ENCODE assay signal across 36 cellular contexts in genomic region chr18:45877403-45877802, GRCh38. TPM values are rescaled to one million over a fixed set of nuclear protein-coding genes. Genes with fewer than 3 reads are reported as not detected.
"Had no signal": no experiment of that assay in that cellular context is flagged by ENCODE, and none has a peak within 500 bp of the region (broad histone marks: within the 10 kb centered on the region; RNA-seq: fewer than 3 reads in every experiment).

No MANE protein-coding gene starts in this region.

- H3K9me3 ChIP-seq: adrenal gland, body of pancreas, breast epithelium had no signal

- H3K4me3 ChIP-seq: adrenal gland, body of pancreas, breast epithelium had no signal

- ATAC-seq: activated CD8-positive, alpha-beta T cell treated with anti-CD3 and anti-CD28 coated beads for 36 hours; activated naive CD4-positive, alpha-beta T cell treated with anti-CD3 and anti-CD28 coated beads, Interleukin-2, amount 50 U/mL, for 72 hours; activated T-cell treated with anti-CD3 and anti-CD28 coated beads, Interleukin-2, amount 50 U/mL, for 4 hours; activated T-cell treated with anti-CD3 and anti-CD28 coated beads, Interleukin-2, amount 50 U/mL, for 72 hours; activated T-helper 17 cell treated with anti-CD3 and anti-CD28 coated beads, Interleukin-2, amount 50 U/mL, for 72 hours; body of pancreas; T-helper 17 cell had no signal

- H3K27ac Mint-ChIP-seq: activated B cell treated with CpG ODN at 0.5 μM for 24 hours; activated CD4-positive, alpha-beta memory T cell treated with anti-CD3 and anti-CD28 coated beads for 36 hours; activated CD4-positive, alpha-beta T cell treated with anti-CD3 and anti-CD28 coated beads, Interleukin-2, amount 10 ng/mL, durations not matched to agents 24 days and 14 days; activated CD8-positive, alpha-beta T cell treated with anti-CD3 and anti-CD28 coated beads for 36 hours; activated naive CD4-positive, alpha-beta T cell treated with anti-CD3 and anti-CD28 coated beads for 36 hours; activated naive CD4-positive, alpha-beta T cell treated with anti-CD3 and anti-CD28 coated beads, Interleukin-2, amount 50 U/mL, for 72 hours; activated naive CD8-positive, alpha-beta T cell treated with anti-CD3 and anti-CD28 coated beads for 36 hours; activated T-cell treated with anti-CD3 and anti-CD28 coated beads, Interleukin-2, amount 50 U/mL, for 72 hours; activated T-helper 1 cell treated with anti-CD3 and anti-CD28 coated beads, Interleukin-12 subunit alpha, Interleukin-12 subunit beta, Interleukin-2, Interleukin-4 antibody, amounts not matched to agents 30 ng/mL and 10 ng/mL and 1 ng/mL, durations not matched to agents 14 hours and 24 hours and 36 hours; activated T-helper 17 cell treated with anti-CD3 and anti-CD28 coated beads, Interleukin-2, amount 50 U/mL, for 72 hours had no signal

- H3K27ac ChIP-seq: adrenal gland, body of pancreas, brain microvascular endothelial cell, breast epithelium, VCaP had no signal

- H3K4me3 Mint-ChIP-seq: activated B cell treated with CpG ODN at 0.5 μM for 24 hours; activated CD4-positive, alpha-beta memory T cell treated with anti-CD3 and anti-CD28 coated beads for 36 hours; activated CD4-positive, alpha-beta T cell treated with anti-CD3 and anti-CD28 coated beads, Interleukin-2, amount 10 ng/mL, durations not matched to agents 24 days and 14 days; activated CD8-positive, alpha-beta T cell treated with anti-CD3 and anti-CD28 coated beads for 36 hours; activated naive CD4-positive, alpha-beta T cell treated with anti-CD3 and anti-CD28 coated beads for 36 hours; activated naive CD8-positive, alpha-beta T cell treated with anti-CD3 and anti-CD28 coated beads for 36 hours; activated T-cell treated with anti-CD3 and anti-CD28 coated beads, Interleukin-2, amount 50 U/mL, for 4 hours; activated T-cell treated with anti-CD3 and anti-CD28 coated beads, Interleukin-2, amount 50 U/mL, for 72 hours; activated T-helper 1 cell treated with anti-CD3 and anti-CD28 coated beads, Interleukin-12 subunit alpha, Interleukin-12 subunit beta, Interleukin-2, Interleukin-4 antibody, amounts not matched to agents 30 ng/mL and 10 ng/mL and 1 ng/mL, durations not matched to agents 14 hours and 24 hours and 36 hours; activated T-helper 17 cell treated with anti-CD3 and anti-CD28 coated beads, Interleukin-2, amount 50 U/mL, for 72 hours; T-helper 17 cell had no signal

- H3K27me3 ChIP-seq: adrenal gland, body of pancreas, brain microvascular endothelial cell, breast epithelium had no signal

- H3K27me3 Mint-ChIP-seq: activated B cell treated with CpG ODN at 0.5 μM for 24 hours; activated CD4-positive, alpha-beta memory T cell treated with anti-CD3 and anti-CD28 coated beads for 36 hours; activated CD4-positive, alpha-beta T cell treated with anti-CD3 and anti-CD28 coated beads, Interleukin-2, amount 10 ng/mL, durations not matched to agents 24 days and 14 days; activated CD8-positive, alpha-beta T cell treated with anti-CD3 and anti-CD28 coated beads for 36 hours; activated naive CD8-positive, alpha-beta T cell treated with anti-CD3 and anti-CD28 coated beads for 36 hours; activated T-helper 17 cell treated with anti-CD3 and anti-CD28 coated beads, Interleukin-2, amount 50 U/mL, for 72 hours; T-helper 17 cell had no signal

- DNase-seq: activated B cell treated with CpG ODN at 0.5 μM for 24 hours; activated CD4-positive, alpha-beta memory T cell treated with anti-CD3 and anti-CD28 coated beads for 36 hours; activated CD4-positive, alpha-beta T cell treated with anti-CD3 and anti-CD28 coated beads for 4 hours; activated CD4-positive, alpha-beta T cell treated with anti-CD3 and anti-CD28 coated beads, Interleukin-2, amount 10 ng/mL, durations not matched to agents 24 days and 14 days; activated CD4-positive, alpha-beta T cell treated with anti-CD3 and anti-CD28 coated beads, Interleukin-2, amount 50 U/mL, for 1 hour; activated CD4-positive, alpha-beta T cell treated with anti-CD3 and anti-CD28 coated beads, Interleukin-2, amount 50 U/mL, for 4 hours; activated CD4-positive, CD25-positive, alpha-beta regulatory T cell treated with anti-CD3 and anti-CD28 coated beads, Interleukin-2, amount 50 U/mL, for 72 hours; activated CD8-positive, alpha-beta memory T cell treated with anti-CD3 and anti-CD28 coated beads, Interleukin-2, amount 50 U/mL, for 4 hours; activated CD8-positive, alpha-beta T cell treated with anti-CD3 and anti-CD28 coated beads for 36 hours; activated effector memory CD4-positive, alpha-beta T cell treated with anti-CD3 and anti-CD28 coated beads, Interleukin-2, amount 50 U/mL, for 16 hours; activated gamma-delta T cell treated with Interleukin-2 at 50 U/mL for 16 hours; activated naive CD4-positive, alpha-beta T cell; activated naive CD4-positive, alpha-beta T cell treated with anti-CD3 and anti-CD28 coated beads for 36 hours; activated naive CD4-positive, alpha-beta T cell treated with anti-CD3 and anti-CD28 coated beads, Interleukin-2, amount 50 U/mL, for 16 hours; activated naive CD8-positive, alpha-beta T cell treated with anti-CD3 and anti-CD28 coated beads for 36 hours; activated T-cell treated with anti-CD3 and anti-CD28 coated beads for 4 hours; activated T-cell treated with anti-CD3 and anti-CD28 coated beads, Interleukin-2, amount 50 U/mL, for 1 hour; activated T-cell treated with anti-CD3 and anti-CD28 coated beads, Interleukin-2, amount 50 U/mL, for 4 hours; activated T-cell treated with anti-CD3 and anti-CD28 coated beads, Interleukin-2, amount 50 U/mL, for 72 hours; adrenal gland; amniotic stem cell; aorta; body of pancreas; brain microvascular endothelial cell; central memory CD4-positive, alpha-beta T cell; T-helper 17 cell; T1000 had no signal

- H3K4me1 ChIP-seq: breast epithelium had no signal

- H3K9me3 Mint-ChIP-seq: activated T-helper 17 cell treated with anti-CD3 and anti-CD28 coated beads, Interleukin-2, amount 50 U/mL, for 72 hours had no signal

RNA-seq across cellular contexts. Expression of gene SIGLEC15, which starts 51.9 kb away (rescaled TPM):
- total RNA-seq: activated B cell treated with CpG ODN at 0.5 μM for 24 hours; activated CD4-positive, alpha-beta memory T cell treated with anti-CD3 and anti-CD28 coated beads for 36 hours; activated CD4-positive, alpha-beta T cell treated with anti-CD3 and anti-CD28 coated beads, Interleukin-2, amount 10 ng/mL, durations not matched to agents 24 days and 14 days; activated CD8-positive, alpha-beta memory T cell treated with anti-CD3 and anti-CD28 coated beads for 36 hours; activated CD8-positive, alpha-beta T cell treated with anti-CD3 and anti-CD28 coated beads for 36 hours; activated naive CD4-positive, alpha-beta T cell treated with anti-CD3 and anti-CD28 coated beads for 36 hours; activated naive CD4-positive, alpha-beta T cell treated with anti-CD3 and anti-CD28 coated beads, Interleukin-2, amount 50 U/mL, for 72 hours; activated naive CD8-positive, alpha-beta T cell treated with anti-CD3 and anti-CD28 coated beads for 36 hours; activated T-cell treated with anti-CD3 and anti-CD28 coated beads, Interleukin-2, amount 50 U/mL, for 4 hours; activated T-cell treated with anti-CD3 and anti-CD28 coated beads, Interleukin-2, amount 50 U/mL, for 72 hours; activated T-helper 1 cell treated with anti-CD3 and anti-CD28 coated beads, Interleukin-12 subunit alpha, Interleukin-12 subunit beta, Interleukin-2, Interleukin-4 antibody, amounts not matched to agents 30 ng/mL and 10 ng/mL and 1 ng/mL, durations not matched to agents 14 hours and 24 hours and 36 hours; activated T-helper 17 cell treated with anti-CD3 and anti-CD28 coated beads, Interleukin-2, amount 50 U/mL, for 72 hours; cardiac septum; T-helper 1 cell treated with Interleukin-12 subunit alpha and Interleukin-12 subunit beta and Interleukin-4 antibody, amounts not matched to agents 30 ng/mL and 1 ng/mL, for 36 hours; T-helper 17 cell; T-helper 2 cell treated with Interferon-gamma antibody and Interleukin-4, amounts not matched to agents 100 ng/mL and 5 ng/mL, for 36 hours had no signal
